Comparison of ENCODE assay signal across 18 cellular contexts in genomic region chr7:83640731-83641533, GRCh38. TPM values are rescaled to one million over a fixed set of nuclear protein-coding genes. Genes with fewer than 3 reads are reported as not detected.
"Had no signal": no experiment of that assay in that cellular context is flagged by ENCODE, and none has a peak within 500 bp of the region (broad histone marks: within the 10 kb centered on the region; RNA-seq: fewer than 3 reads in every experiment).

No MANE protein-coding gene starts in this region.

- H3K27ac Mint-ChIP-seq: activated CD4-positive, alpha-beta T cell treated with anti-CD3 and anti-CD28 coated beads, Interleukin-2, amount 10 ng/mL, durations not matched to agents 24 days and 14 days; activated CD8-positive, alpha-beta T cell treated with anti-CD3 and anti-CD28 coated beads, Interleukin-2, amount 10 ng/mL, durations not matched to agents 7 days and 5 days; activated naive CD8-positive, alpha-beta T cell; immature natural killer cell had no signal

- H3K9me3 ChIP-seq: esophagus muscularis mucosa, sigmoid colon, stomach, thoracic aorta had no signal

- H3K4me3 ChIP-seq: esophagus muscularis mucosa, lung, sigmoid colon, stomach, thoracic aorta had no signal

- H3K36me3 ChIP-seq: esophagus muscularis mucosa, sigmoid colon, stomach, thoracic aorta had no signal

- ATAC-seq: activated CD8-positive, alpha-beta T cell treated with anti-CD3 and anti-CD28 coated beads, Interleukin-2, amount 10 ng/mL, durations not matched to agents 7 days and 5 days had no signal

- H3K27me3 ChIP-seq: esophagus muscularis mucosa, sigmoid colon, stomach had no signal

- H3K36me3 Mint-ChIP-seq: activated naive CD8-positive, alpha-beta T cell; immature natural killer cell had no signal

- H3K9me3 Mint-ChIP-seq: activated CD4-positive, alpha-beta T cell treated with anti-CD3 and anti-CD28 coated beads, Interleukin-2, amount 10 ng/mL, durations not matched to agents 24 days and 14 days had no signal

- DNase-seq: activated CD4-positive, alpha-beta T cell treated with anti-CD3 and anti-CD28 coated beads, Interleukin-2, amount 10 ng/mL, durations not matched to agents 24 days and 14 days; activated CD4-positive, CD25-positive, alpha-beta regulatory T cell; activated CD8-positive, alpha-beta memory T cell treated with anti-CD3 and anti-CD28 coated beads, Interleukin-2, amount 50 U/mL, for 4 hours; activated CD8-positive, alpha-beta T cell treated with anti-CD3 and anti-CD28 coated beads, Interleukin-2, amount 10 ng/mL, durations not matched to agents 7 days and 5 days; activated gamma-delta T cell; activated T-cell treated with anti-CD3 and anti-CD28 coated beads, Interleukin-2, amount 50 U/mL, for 48 hours; amniotic stem cell; hypothalamus; immature natural killer cell; midbrain; sigmoid colon; stimulated activated CD4-positive, alpha-beta T cell treated with anti-CD3 and anti-CD28 coated beads, Interleukin-2, amount 100 ng/mL, for 24 hours; stomach had no signal

- H3K27me3 Mint-ChIP-seq: activated CD4-positive, alpha-beta T cell treated with anti-CD3 and anti-CD28 coated beads, Interleukin-2, amount 10 ng/mL, durations not matched to agents 24 days and 14 days; activated naive CD8-positive, alpha-beta T cell had no signal

- H3K27ac ChIP-seq: sigmoid colon, stomach, thoracic aorta had no signal

- H3K4me1 Mint-ChIP-seq: activated CD4-positive, alpha-beta T cell treated with anti-CD3 and anti-CD28 coated beads, Interleukin-2, amount 10 ng/mL, durations not matched to agents 24 days and 14 days; immature natural killer cell had no signal

- H3K4me3 Mint-ChIP-seq: activated CD4-positive, alpha-beta T cell treated with anti-CD3 and anti-CD28 coated beads, Interleukin-2, amount 10 ng/mL, durations not matched to agents 24 days and 14 days; activated CD8-positive, alpha-beta T cell treated with anti-CD3 and anti-CD28 coated beads, Interleukin-2, amount 10 ng/mL, durations not matched to agents 7 days and 5 days; activated naive CD8-positive, alpha-beta T cell; immature natural killer cell had no signal

RNA-seq across cellular contexts. Expression of gene SEMA3E, which starts 8.0 kb away (rescaled TPM):
- total RNA-seq: activated CD4-positive, alpha-beta T cell treated with anti-CD3 and anti-CD28 coated beads, Interleukin-2, amount 10 ng/mL, durations not matched to agents 24 days and 14 days; activated CD8-positive, alpha-beta T cell treated with anti-CD3 and anti-CD28 coated beads, Interleukin-2, amount 10 ng/mL, durations not matched to agents 7 days and 5 days; T-helper 2 cell treated with Interferon-gamma antibody and Interleukin-4, amounts not matched to agents 100 ng/mL and 5 ng/mL, for 36 hours had no signal
- polyA plus RNA-seq: immature natural killer cell had no signal
